In the genomic region with DNA sequence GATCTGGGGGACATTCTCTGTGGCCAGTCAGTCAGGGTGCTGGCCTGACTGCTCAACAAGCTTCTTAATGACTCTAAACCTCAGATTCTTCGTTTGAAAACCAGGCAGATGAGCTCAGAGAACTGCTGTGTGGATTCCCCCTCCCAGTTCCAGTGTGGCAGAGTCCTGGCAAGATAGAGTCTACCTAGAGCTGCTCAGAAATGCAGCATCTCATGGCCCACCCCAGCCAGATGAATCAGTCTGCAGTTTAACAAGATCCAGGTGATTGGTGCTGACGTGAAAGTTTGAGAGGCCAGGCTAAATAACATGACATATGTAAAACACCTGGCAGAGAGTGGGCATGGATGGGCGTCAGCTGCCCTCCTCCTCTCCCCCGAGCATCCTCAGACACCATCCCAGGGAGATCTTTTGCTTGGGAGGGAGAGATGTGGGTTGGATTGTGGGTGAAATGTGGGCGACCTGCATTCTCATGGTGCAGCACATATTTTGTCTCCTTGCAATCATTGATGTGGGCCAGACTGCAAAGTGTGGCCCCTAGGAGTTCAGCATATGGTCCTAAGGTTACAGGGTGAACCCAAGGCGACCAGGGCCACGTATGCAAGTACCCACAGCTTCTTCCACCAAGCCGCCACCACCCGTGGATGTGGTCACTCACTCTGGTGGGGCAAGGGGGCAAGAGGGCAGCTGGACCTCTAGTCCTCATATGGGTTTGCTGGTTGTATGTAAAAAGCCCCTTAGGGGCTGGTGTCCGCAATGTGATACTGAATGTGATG, we compare ENCODE assay signal across 1 cellular context.
TF ChIP-seq lines count a peak whose summit lies in the region.

No MANE protein-coding gene starts in this region.

TF ChIP-seq in H1, 55 proteins besides CTCF, POLR2A, EP300 and RAD21:
- TF ChIP-seq CHD2 (IDR thresholded peaks at IDR 0.05; ENCODE audit: low read length): no peak
- TF ChIP-seq GABPA (IDR thresholded peaks at IDR 0.05; ENCODE audit: borderline replicate concordance, insufficient read depth, low read length): no peak
- TF ChIP-seq KDM5A (IDR thresholded peaks at IDR 0.05; ENCODE audit: low read length): no peak
- no peak for TF ChIP-seq SIX5 (IDR thresholded peaks at IDR 0.05; ENCODE audit: low read depth, low read length)
- TF ChIP-seq, protein P1, sequence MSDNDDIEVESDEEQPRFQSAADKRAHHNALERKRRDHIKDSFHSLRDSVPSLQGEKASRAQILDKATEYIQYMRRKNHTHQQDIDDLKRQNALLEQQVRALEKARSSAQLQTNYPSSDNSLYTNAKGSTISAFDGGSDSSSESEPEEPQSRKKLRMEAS (IDR thresholded peaks at IDR 0.05): no peak
- no peak for TF ChIP-seq SIRT6 (IDR thresholded peaks at IDR 0.05; ENCODE audit: low read length)
